Comparison of ENCODE assay signal across 24 cellular contexts in genomic region chr1:202233824-202234223, GRCh38. TPM values are rescaled to one million over a fixed set of nuclear protein-coding genes. Genes with fewer than 3 reads are reported as not detected.
DNase-seq lines count a peak whose midpoint lies in the region; ATAC-seq and TF ChIP-seq lines count a peak whose summit lies in the region.
"Had no signal": no experiment of that assay in that cellular context is flagged by ENCODE, and none has a peak within 500 bp of the region (broad histone marks: within the 10 kb centered on the region; RNA-seq: fewer than 3 reads in every experiment).

No MANE protein-coding gene starts in this region.

- H2AFZ ChIP-seq in neuronal stem cell (ENCODE audit: low read length), result no peak overlapping the region

- H3K9me3 Mint-ChIP-seq in endodermal cell (no peaks in the 10 kb centered on the region), osteocyte (ENCODE audit: unreplicated experiment) (no peaks in the 10 kb centered on the region), type B pancreatic cell (no peaks in the 10 kb centered on the region)
- H3K9me3 Mint-ChIP-seq: CD4-positive, alpha-beta memory T cell had no signal

- H3K4me1 Mint-ChIP-seq in endodermal cell (peaks cover 36% of the 10 kb centered on the region), osteocyte (ENCODE audit: unreplicated experiment) (peaks cover 50% of the 10 kb centered on the region), type B pancreatic cell (ENCODE audit: unreplicated experiment) (peaks cover 6% of the 10 kb centered on the region)

- no peak overlapping the region for H3K23ac ChIP-seq in neuronal stem cell (ENCODE audit: low read depth, low read length, poor library complexity)

- no peak overlapping the region for H2BK12ac ChIP-seq in neuronal stem cell (ENCODE audit: low read length)

- no peaks in the 10 kb centered on the region for H3K79me1 ChIP-seq in neuronal stem cell (ENCODE audit: low read depth, low read length)

- H3K4me1 ChIP-seq in SJSA1 (replicated peaks) (peaks cover 37% of the 10 kb centered on the region), endodermal cell (ENCODE audit: control insufficient read depth, insufficient read depth, low read length) (peaks cover 27% of the 10 kb centered on the region), neuronal stem cell (ENCODE audit: control insufficient read depth in 2 of 2, insufficient read depth in 1 of 2, low read depth in 1 of 2, low read length in 2 of 2) (peaks cover 3 to 17% of the 10 kb centered on the region in 2 donors)

- TF ChIP-seq CTCF in endodermal cell (conservative IDR thresholded peaks at IDR 0.05) (no peak), osteocyte (IDR thresholded peaks at IDR 0.05) (no peak), type B pancreatic cell (conservative IDR thresholded peaks at IDR 0.05) (no peak)

- H3K9ac ChIP-seq in endodermal cell (ENCODE audit: extremely low read depth, low read length, poor library complexity, severe bottlenecking) (peak overlapping the region; percentile 36), neuronal stem cell (ENCODE audit: low read depth, low read length, poor library complexity) (no peak overlapping the region)

- in situ Hi-C loops in KBM-7 (cut with MboI; ENCODE audit: low pct_unique_long_range_greater_than_20kb, low sequenced_read_pairs), result no loop called here

- H3K14ac ChIP-seq in neuronal stem cell (ENCODE audit: low read length), result no peak overlapping the region

- H3K36me3 ChIP-seq in SJSA1, result no peaks in the 10 kb centered on the region
- H3K36me3 ChIP-seq in endodermal cell (ENCODE audit: control insufficient read depth, insufficient read depth, low read length), result no peaks in the 10 kb centered on the region
- no peaks in the 10 kb centered on the region for H3K36me3 ChIP-seq in neuronal stem cell (replicated peaks in 1 of 2; ENCODE audit: control insufficient read depth in 2 of 2, insufficient read depth in 2 of 2, low read length in 2 of 2)

- H2BK120ac ChIP-seq in neuronal stem cell (ENCODE audit: low read depth, low read length), result no peak overlapping the region

- no peak overlapping the region for H3K4me3 Mint-ChIP-seq in endodermal cell
- no peak overlapping the region for H3K4me3 Mint-ChIP-seq in osteocyte (ENCODE audit: unreplicated experiment)
- H3K4me3 Mint-ChIP-seq in type B pancreatic cell, result no peak overlapping the region
- H3K4me3 Mint-ChIP-seq: CD4-positive, alpha-beta memory T cell had no signal

- H3K9me3 ChIP-seq in SJSA1 (replicated peaks) (no peaks in the 10 kb centered on the region), endodermal cell (ENCODE audit: control insufficient read depth, low read length) (no peaks in the 10 kb centered on the region), neuronal stem cell (replicated peaks in 1 of 2; ENCODE audit: control insufficient read depth in 2 of 2, insufficient read depth in 1 of 2, low read depth in 1 of 2, low read length in 2 of 2) (no peaks in the 10 kb centered on the region)

- no peak overlapping the region for H4K91ac ChIP-seq in neuronal stem cell (ENCODE audit: low read depth, low read length, poor library complexity)

- H3K27me3 Mint-ChIP-seq in endodermal cell (ENCODE audit: insufficient read depth) (peaks cover 3% of the 10 kb centered on the region), osteocyte (ENCODE audit: unreplicated experiment) (no peaks in the 10 kb centered on the region), type B pancreatic cell (peaks cover 22% of the 10 kb centered on the region)

- H3K4ac ChIP-seq in neuronal stem cell (ENCODE audit: low read length), result no peak overlapping the region

- no peak overlapping the region for H2AK5ac ChIP-seq in neuronal stem cell (ENCODE audit: low read depth, low read length)

- H3K4me2 ChIP-seq in neuronal stem cell (ENCODE audit: insufficient read depth, low read length, poor library complexity, severe bottlenecking), result no peak overlapping the region

- no peak for ATAC-seq in GM18867 (IDR thresholded peaks at IDR 0.05; ENCODE audit: unreplicated experiment)
- ATAC-seq: SK-N-SH treated with all-trans-retinoic acid at 6 μM for 48 hours had no signal

- H3K36me3 Mint-ChIP-seq in endodermal cell (ENCODE audit: low read depth), result no peaks in the 10 kb centered on the region
- peaks cover 3% of the 10 kb centered on the region for H3K36me3 Mint-ChIP-seq in osteocyte (ENCODE audit: unreplicated experiment)
- no peaks in the 10 kb centered on the region for H3K36me3 Mint-ChIP-seq in type B pancreatic cell
- H3K36me3 Mint-ChIP-seq: CD4-positive, alpha-beta memory T cell had no signal

- DNase-seq in SJSA1 (ENCODE audit: low read depth in 1 of 2, low spot score in 2 of 2) (no peak), endodermal cell (no peak), osteocyte (ENCODE audit: extremely low spot score, unreplicated experiment) (no peak), type B pancreatic cell (ENCODE audit: extremely low spot score, unreplicated experiment) (no peak), neuronal stem cell (ENCODE audit: low spot score) (no peak), KBM-7 (no peak)
- DNase-seq in stimulated activated CD4-positive, alpha-beta T cell treated with anti-CD3 and anti-CD28 coated beads, Interleukin-2, amount 100 ng/mL, for 24 hours, result no peak
- DNase-seq: CD4-positive, alpha-beta memory T cell; GDM1; MM.1S; NCI-H1048; NCI-H1436; NCI-H2029; NCI-H226; NCI-H510A treated with DMSO at 0.1 percent for 48 hours; NCI-H774; NK-92 treated with Interleukin-12 subunit alpha and Interleukin-12 subunit beta, amount 100 ng/mL, for 24 hours; SIG-M5 had no signal

- peak overlapping the region; percentile 19 for H3K27ac ChIP-seq in SJSA1
- no peak overlapping the region for H3K27ac ChIP-seq in endodermal cell (ENCODE audit: low read depth, low read length)
- H3K27ac ChIP-seq in neuronal stem cell (replicated peaks; ENCODE audit: low read length), result no peak overlapping the region
- H3K27ac ChIP-seq: RWPE1 had no signal

- no peak overlapping the region for H3K18ac ChIP-seq in neuronal stem cell (ENCODE audit: low read length)

- H2BK15ac ChIP-seq in neuronal stem cell (ENCODE audit: low read length), result no peak overlapping the region

- H3K27me3 ChIP-seq in SJSA1 (replicated peaks), result no peaks in the 10 kb centered on the region
- H3K27me3 ChIP-seq in endodermal cell (ENCODE audit: control insufficient read depth, insufficient read depth, low read length, poor library complexity, severe bottlenecking), result no peaks in the 10 kb centered on the region
- peaks cover 0 to 43% (median 0%) of the 10 kb centered on the region in 3 experiments for H3K27me3 ChIP-seq in neuronal stem cell (ENCODE audit: control insufficient read depth in 3 of 3, insufficient read depth in 3 of 3, low read depth in 1 of 3, low read length in 3 of 3)

- H4K8ac ChIP-seq in neuronal stem cell (ENCODE audit: low read depth, low read length), result no peak overlapping the region

- no peak overlapping the region for H2BK5ac ChIP-seq in neuronal stem cell (ENCODE audit: low read length)

- 68% methylated on average over 2 of the region's 2 CpGs; no CpG with 5 or more reads in 1 of the 2 experiments for WGBS in endodermal cell (ENCODE audit: insufficient coverage in 1 of 2, insufficient read length in 1 of 2), 2 experiments
- WGBS in neuronal stem cell (ENCODE audit: extremely low coverage in 2 of 2, insufficient read length in 2 of 2, insufficient replicate concordance in 1 of 2), 2 donors, result no CpG with 5 or more reads among the region's 2 CpGs

- H3K4me3 ChIP-seq in SJSA1 (no peak overlapping the region), endodermal cell (ENCODE audit: low read length) (no peak overlapping the region), neuronal stem cell (ENCODE audit: low read length in 2 of 2) (no peak overlapping the region)

- peak overlapping the region; percentile 77 for H3K27ac Mint-ChIP-seq in endodermal cell
- peak overlapping the region; percentile 94 for H3K27ac Mint-ChIP-seq in osteocyte (ENCODE audit: unreplicated experiment)
- H3K27ac Mint-ChIP-seq in type B pancreatic cell, result peak overlapping the region; percentile 98
- H3K27ac Mint-ChIP-seq: CD4-positive, alpha-beta memory T cell had no signal

RNA-seq across cellular contexts. Expression of gene LGR6, which starts 40.2 kb away (rescaled TPM):
- total RNA-seq in SJSA1 (2014; rRNA removed; shearing (Covaris generic)), result not detected in 2 replicates
- total RNA-seq in endodermal cell (1 to 10 TPM in 1 of 2 donors, under 1 TPM in 1; 0.73 to 1.5 TPM), osteocyte (9.4 and 9.9 TPM in 2 replicates), type B pancreatic cell (ENCODE audit: low replicate concordance) (2.8 and 6.9 TPM in 2 replicates)
- polyA plus RNA-seq in endodermal cell (2013, experiment 1 of 2), result 0.57 TPM
- polyA plus RNA-seq in endodermal cell (2013, experiment 2 of 2), result 0.79 TPM
- polyA plus RNA-seq in neuronal stem cell (2013, experiment 1 of 2), result 0.21 TPM
- polyA plus RNA-seq in neuronal stem cell (2013, experiment 2 of 2), result 0.15 TPM
- total RNA-seq: H4, LHCN-M2 had no signal
- polyA plus RNA-seq: BJ had no signal
